Comparison of ENCODE assay signal across 11 cellular contexts in genomic region chr11:124329787-124330478, GRCh38. TPM values are rescaled to one million over a fixed set of nuclear protein-coding genes. Genes with fewer than 3 reads are reported as not detected.
DNase-seq lines count a peak whose midpoint lies in the region; ATAC-seq and TF ChIP-seq lines count a peak whose summit lies in the region.
"Had no signal": no experiment of that assay in that cellular context is flagged by ENCODE, and none has a peak within 500 bp of the region (broad histone marks: within the 10 kb centered on the region; RNA-seq: fewer than 3 reads in every experiment).

No MANE protein-coding gene starts in this region.

- H3K36me3 Mint-ChIP-seq in WTC11 (peaks cover 21% of the 10 kb centered on the region), Calu3 (ENCODE audit: insufficient read depth, unreplicated experiment) (no peaks in the 10 kb centered on the region)
- H3K36me3 Mint-ChIP-seq: activated naive CD4-positive, alpha-beta T cell treated with anti-CD3 and anti-CD28 coated beads, Interleukin-2, amount 50 U/mL, for 24 hours had no signal

- H3K4me1 ChIP-seq in DOHH2 (ENCODE audit: control insufficient read depth, low read length), result peaks cover 22% of the 10 kb centered on the region
- no peaks in the 10 kb centered on the region for H3K4me1 ChIP-seq in body of pancreas

- H3K27me3 Mint-ChIP-seq in WTC11 (ENCODE audit: low read depth) (no peaks in the 10 kb centered on the region; the same call in 1 of the 2 replicates), Calu3 (ENCODE audit: unreplicated experiment) (no peaks in the 10 kb centered on the region)

- no peak overlapping the region for H3K27ac Mint-ChIP-seq in WTC11
- H3K27ac Mint-ChIP-seq in Calu3 (ENCODE audit: unreplicated experiment), result no peak overlapping the region
- H3K27ac Mint-ChIP-seq: activated naive CD4-positive, alpha-beta T cell treated with anti-CD3 and anti-CD28 coated beads, Interleukin-2, amount 50 U/mL, for 24 hours had no signal

- no peaks in the 10 kb centered on the region for H3K9me3 ChIP-seq in DOHH2 (ENCODE audit: control insufficient read depth, insufficient read depth, low read length)
- H3K9me3 ChIP-seq in body of pancreas, result no peaks in the 10 kb centered on the region

- DNase-seq in body of pancreas (no peak), D341Med (ENCODE audit: low spot score) (no peak), WTC11 (ENCODE audit: low spot score) (no peak), Calu3 (no peak), COLO668 (lab: John Stamatoyannopoulos, UW; ENCODE audit: unreplicated experiment) (no peak)
- DNase-seq: DMS 273 treated with DMSO at 0.1 percent for 48 hours, NCI-H2081 treated with DMSO at 0.1 percent for 48 hours had no signal

- peak; percentile 57 for TF ChIP-seq CTCF in DOHH2 (IDR thresholded peaks at IDR 0.05; ENCODE audit: low read depth, low read length, poor library complexity, severe bottlenecking)
- peak in 5 of 7 experiments; percentile 7 to 41 (median 29) for TF ChIP-seq CTCF in body of pancreas (IDR thresholded peaks at IDR 0.05)
- no peak for TF ChIP-seq CTCF in WTC11 (IDR thresholded peaks at IDR 0.05)
- TF ChIP-seq CTCF in Calu3 (IDR thresholded peaks at IDR 0.05; ENCODE audit: unreplicated experiment), result no peak

- 12 to 25% methylated on average over 2 of the region's 2 CpGs for WGBS in body of pancreas, 2 donors

- H3K36me3 ChIP-seq in DOHH2 (ENCODE audit: control insufficient read depth, low read length) (no peaks in the 10 kb centered on the region), body of pancreas (replicated peaks in 1 of 2; ENCODE audit: insufficient read depth in 1 of 2, low read depth in 2 of 2) (no peaks in the 10 kb centered on the region)

- peak overlapping the region; percentile 43 for H3K4me2 ChIP-seq in DOHH2 (ENCODE audit: low read length)

- no peaks in the 10 kb centered on the region for H4K20me1 ChIP-seq in DOHH2 (ENCODE audit: control insufficient read depth, insufficient read depth, low read depth, low read length)

- H3F3A ChIP-seq in DOHH2 (ENCODE audit: control insufficient read depth, insufficient read depth), result no peaks in the 10 kb centered on the region

- intact Hi-C loops in body of pancreas (cut with DNase I) (loop anchor here (10.0 kb wide), 1 partner anchor 265 kb away; no protein-coding TSS in a partner anchor), Calu3 (cut with micrococcal nuclease; ENCODE audit: unreplicated experiment) (loop anchor here (1.0 kb wide), 1 partner anchor 24 kb away; no protein-coding TSS in a partner anchor)

- peaks cover 14% of the 10 kb centered on the region; the same call in 1 of the 2 replicates for H3K27me3 ChIP-seq in DOHH2 (ENCODE audit: control insufficient read depth, low read length)
- H3K27me3 ChIP-seq in body of pancreas, result no peaks in the 10 kb centered on the region

- no peaks in the 10 kb centered on the region for H3K9me2 ChIP-seq in DOHH2 (replicated peaks; ENCODE audit: control insufficient read depth, low read length)

- ATAC-seq in GM21528 (IDR thresholded peaks at IDR 0.05; ENCODE audit: low FRiP score, unreplicated experiment) (peak; percentile 98), HG03571 (IDR thresholded peaks at IDR 0.05; ENCODE audit: unreplicated experiment) (peak; percentile 98), body of pancreas (no peak), WTC11 (no peak)

- TF ChIP-seq POLR2A in body of pancreas (IDR thresholded peaks at IDR 0.05), result no peak

- peak overlapping the region; percentile 11; the same call in 1 of the 2 replicates for H3K4me3 ChIP-seq in DOHH2 (ENCODE audit: low read length)
- H3K4me3 ChIP-seq in body of pancreas, result no peak overlapping the region

- H3K4me3 Mint-ChIP-seq in WTC11, result no peak overlapping the region
- no peak overlapping the region for H3K4me3 Mint-ChIP-seq in Calu3 (ENCODE audit: low read depth, unreplicated experiment)
- H3K4me3 Mint-ChIP-seq: activated naive CD4-positive, alpha-beta T cell treated with anti-CD3 and anti-CD28 coated beads, Interleukin-2, amount 50 U/mL, for 24 hours had no signal

- CTCF ChIA-PET in WTC11 (lab: Charles Lee), result interaction anchor here (1.1 kb wide), 1 partner anchor 260 kb away, joined by 4 read pairs; no protein-coding TSS in a partner anchor
- CTCF ChIA-PET in Calu3 (lab: Charles Lee), result no interaction called here

- no TSS peak for BruUV-seq in Calu3 (replicated peaks; lab: Mats Ljungman, UMichigan)

- H3K79me2 ChIP-seq in DOHH2 (ENCODE audit: control insufficient read depth, low read length), result no peaks in the 10 kb centered on the region

- H3K4me1 Mint-ChIP-seq in WTC11, result no peaks in the 10 kb centered on the region
- no peaks in the 10 kb centered on the region for H3K4me1 Mint-ChIP-seq in Calu3 (ENCODE audit: low read depth, unreplicated experiment)
- H3K4me1 Mint-ChIP-seq: activated naive CD4-positive, alpha-beta T cell treated with anti-CD3 and anti-CD28 coated beads, Interleukin-2, amount 50 U/mL, for 24 hours had no signal

- H3K9me3 Mint-ChIP-seq in WTC11 (peaks cover 39% of the 10 kb centered on the region), Calu3 (ENCODE audit: low read depth, unreplicated experiment) (peaks cover 15% of the 10 kb centered on the region)
- H3K9me3 Mint-ChIP-seq: activated naive CD4-positive, alpha-beta T cell treated with anti-CD3 and anti-CD28 coated beads, Interleukin-2, amount 50 U/mL, for 24 hours had no signal

- POLR2A ChIA-PET in WTC11 (lab: Charles Lee), result no interaction called here

- H3K27ac ChIP-seq in DOHH2 (ENCODE audit: low read depth, low read length) (no peak overlapping the region), body of pancreas (no peak overlapping the region)

TF ChIP-seq in WTC11, 78 proteins besides CTCF, POLR2A, EP300 and RAD21:
- TF ChIP-seq USF1 (CRISPR knock-in tag; IDR thresholded peaks at IDR 0.05), result no peak
- no peak for TF ChIP-seq GRHL2 (CRISPR knock-in tag; IDR thresholded peaks at IDR 0.05; ENCODE audit: insufficient replicate concordance, severe bottlenecking)
- no peak for TF ChIP-seq HMGA2 (CRISPR knock-in tag; IDR thresholded peaks at IDR 0.05)
- TF ChIP-seq TCF7 (CRISPR knock-in tag; IDR thresholded peaks at IDR 0.05; ENCODE audit: low read depth), result no peak
- TF ChIP-seq SMAD4 (CRISPR knock-in tag; IDR thresholded peaks at IDR 0.05), result no peak
- no peak for TF ChIP-seq NFE2L1 (CRISPR knock-in tag; IDR thresholded peaks at IDR 0.05)
- no peak for TF ChIP-seq ATF1 (CRISPR knock-in tag; IDR thresholded peaks at IDR 0.05)
- TF ChIP-seq ZNF263 (CRISPR knock-in tag; IDR thresholded peaks at IDR 0.05; ENCODE audit: low read depth), result no peak
- no peak for TF ChIP-seq NR3C1 (CRISPR knock-in tag; conservative IDR thresholded peaks at IDR 0.05; ENCODE audit: low read depth)
- TF ChIP-seq RELA (CRISPR knock-in tag; IDR thresholded peaks at IDR 0.05; ENCODE audit: borderline replicate concordance), result no peak
- no peak for TF ChIP-seq OVOL2 (CRISPR knock-in tag; IDR thresholded peaks at IDR 0.05; ENCODE audit: borderline replicate concordance)
- TF ChIP-seq TP53 (CRISPR knock-in tag; IDR thresholded peaks at IDR 0.05), result no peak
- TF ChIP-seq GABPB1 (CRISPR knock-in tag; IDR thresholded peaks at IDR 0.05), result no peak
- no peak for TF ChIP-seq E2F4 (CRISPR knock-in tag; IDR thresholded peaks at IDR 0.05; ENCODE audit: borderline replicate concordance, low read depth)
- no peak for TF ChIP-seq CREB1 (CRISPR knock-in tag; IDR thresholded peaks at IDR 0.05)
- no peak for TF ChIP-seq CREM (CRISPR knock-in tag; IDR thresholded peaks at IDR 0.05)
- TF ChIP-seq ZBTB43 (CRISPR knock-in tag; IDR thresholded peaks at IDR 0.05), result no peak
- TF ChIP-seq EMX1 (CRISPR knock-in tag; IDR thresholded peaks at IDR 0.05), result no peak
- TF ChIP-seq GTF2I (CRISPR knock-in tag; conservative IDR thresholded peaks at IDR 0.05), result no peak
- no peak for TF ChIP-seq KAT7 (CRISPR knock-in tag; IDR thresholded peaks at IDR 0.05; ENCODE audit: borderline replicate concordance)
TF ChIP-seq in WTC11: peak in this region for 0.

RNA-seq across cellular contexts. Expression of gene OR8D2, which starts 9.9 kb away (rescaled TPM):
- total RNA-seq in body of pancreas, result not detected
- not detected in 3 replicates for total RNA-seq in WTC11 (2021)
- not detected in 2 replicates for total RNA-seq in Calu3 (2022)

RNA-seq across cellular contexts. Expression of gene OR8D1, which starts 16.2 kb away (rescaled TPM):
- total RNA-seq in body of pancreas (not detected), WTC11 (2021) (not detected in 3 replicates), Calu3 (2022) (not detected in 2 replicates)

RNA-seq across cellular contexts. Expression of gene OR8B2, which starts 54.4 kb away (rescaled TPM):
- not detected for total RNA-seq in body of pancreas
- not detected in 3 replicates for total RNA-seq in WTC11 (2021)
- not detected in 2 replicates for total RNA-seq in Calu3 (2022)

Comparison
In these comparisons a context has a peak if more than half of its experiments do, and no peak if none do; other contexts are left out.
1. CTCF ChIP-seq: peak in DOHH2 (single experiment) and body of pancreas (5 of 7); none in WTC11 (single experiment) and Calu3 (single experiment).
2. ATAC-seq: peak in GM21528 (single experiment) and HG03571 (single experiment); none in body of pancreas (single experiment) and WTC11 (single experiment).